Comparison of ENCODE assay signal across 12 cellular contexts in genomic region chr10:44866367-44866766, GRCh38. TPM values are rescaled to one million over a fixed set of nuclear protein-coding genes. Genes with fewer than 3 reads are reported as not detected.
"Had no signal": no experiment of that assay in that cellular context is flagged by ENCODE, and none has a peak within 500 bp of the region (broad histone marks: within the 10 kb centered on the region; RNA-seq: fewer than 3 reads in every experiment).

No MANE protein-coding gene starts in this region.

RNA-seq across cellular contexts. Expression of gene TMEM72, which starts 44.8 kb away (rescaled TPM):
- total RNA-seq: natural killer cell treated with Interleukin-12 subunit alpha and Interleukin-12 subunit beta and Interleukin-15 and Interleukin-18, amount 100 ng/mL, for 72 hours; neural crest cell; omental fat pad; osteocyte; posterior vena cava; pulmonary artery endothelial cell; sciatic nerve; smooth muscle cell; spleen; suprapubic skin; upper lobe of right lung; urinary bladder had no signal
- polyA plus RNA-seq: smooth muscle cell, urinary bladder had no signal
